Comparison of ENCODE assay signal across 22 cellular contexts in the genomic region with DNA sequence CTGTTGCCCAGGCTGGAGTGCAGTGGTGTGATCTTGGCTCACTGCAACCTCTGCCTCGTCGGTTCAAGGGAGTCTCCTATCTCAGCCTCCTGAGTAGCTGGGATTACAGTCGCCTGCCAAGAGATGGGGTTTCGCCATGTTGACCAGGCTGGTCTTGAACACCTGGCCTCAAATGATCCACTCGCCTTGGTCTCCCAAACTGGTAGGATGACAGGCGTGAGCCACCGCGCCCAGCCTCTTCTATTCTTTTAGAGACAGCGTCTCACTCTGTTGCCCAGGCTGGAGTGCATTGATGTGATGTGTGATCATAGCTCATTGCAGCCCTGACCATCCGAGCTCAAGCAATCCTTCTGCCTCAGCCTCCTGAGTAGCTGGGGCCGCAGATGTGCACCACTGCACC. TPM values are rescaled to one million over a fixed set of nuclear protein-coding genes. Genes with fewer than 3 reads are reported as not detected.
"Had no signal": no experiment of that assay in that cellular context is flagged by ENCODE, and none has a peak within 500 bp of the region (broad histone marks: within the 10 kb centered on the region; RNA-seq: fewer than 3 reads in every experiment).

No MANE protein-coding gene starts in this region.

RNA-seq across cellular contexts. Expression of a gene that starts 36.0 kb away (rescaled TPM):
- total RNA-seq: chondrocyte, colonic mucosa, endodermal cell, esophagus mucosa, gastrocnemius medialis, glomerular endothelial cell, heart left ventricle, hepatocyte, kidney epithelial cell, left colon, left ventricle myocardium superior, lower lobe of right lung, mononuclear cell, natural killer cell, occipital lobe, prostate gland, right cardiac atrium, spleen, subcutaneous adipose tissue, temporal lobe, thyroid gland had no signal
- polyA plus RNA-seq: heart left ventricle, hepatocyte, neural cell, right cardiac atrium, spleen had no signal

RNA-seq across cellular contexts. Expression of a gene that starts 38.5 kb away (rescaled TPM):
- total RNA-seq: chondrocyte, colonic mucosa, endodermal cell, esophagus mucosa, gastrocnemius medialis, glomerular endothelial cell, heart left ventricle, kidney epithelial cell, left colon, left ventricle myocardium superior, lower lobe of right lung, mononuclear cell, natural killer cell, occipital lobe, prostate gland, right cardiac atrium, spleen, subcutaneous adipose tissue, temporal lobe, thyroid gland had no signal
- polyA plus RNA-seq: heart left ventricle, neural cell, right cardiac atrium, spleen had no signal
